25 cellular contexts compared by ENCODE assay signal in the genomic region with DNA sequence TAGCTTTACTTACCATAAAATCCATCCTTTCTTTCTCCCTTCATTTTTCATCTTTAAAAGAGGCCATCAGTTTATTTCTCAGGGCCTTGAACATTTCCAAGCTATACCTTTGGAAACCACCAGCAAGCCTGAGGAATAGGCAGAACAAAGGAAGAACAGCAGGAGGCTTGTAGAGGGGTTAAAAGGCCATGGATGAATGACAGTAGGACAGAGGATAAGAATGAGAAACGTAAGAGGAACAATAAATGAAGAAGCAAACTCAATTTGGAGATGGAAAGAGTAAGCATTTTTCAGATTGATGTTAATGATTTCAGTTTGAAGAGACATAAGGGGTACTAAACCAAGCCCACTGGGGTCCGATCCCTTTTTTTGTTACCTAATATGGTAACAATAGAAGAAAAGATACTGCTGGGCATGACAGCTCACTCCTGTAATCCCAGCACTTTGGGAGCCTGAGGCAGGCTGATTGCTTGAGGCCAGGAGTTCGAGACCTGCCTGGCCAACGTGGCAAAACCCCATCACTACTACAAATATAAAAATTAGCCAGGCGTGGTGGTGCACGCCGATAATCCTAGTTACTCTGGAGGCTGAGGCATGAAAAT.
"Had no signal": no experiment of that assay in that cellular context is flagged by ENCODE, and none has a peak within 500 bp of the region (broad histone marks: within the 10 kb centered on the region; RNA-seq: fewer than 3 reads in every experiment).

No MANE protein-coding gene starts in this region.

- ATAC-seq: gastroesophageal sphincter; left lung; naive thymus-derived CD8-positive, alpha-beta T cell; sciatic nerve; stimulated activated naive B cell treated with anti-CD40 and anti-IgM and Interleukin-4, amounts not matched to agents 10 μg/mL and 1 μg/mL and 100 μg/mL, for 72 hours; T-helper 17 cell had no signal

- H3K27ac ChIP-seq: breast epithelium, epithelial cell of prostate, gastroesophageal sphincter, left lung, uterus had no signal

- H3K27me3 ChIP-seq: uterus had no signal

- H3K4me1 ChIP-seq: breast epithelium, gastroesophageal sphincter, left lung, uterus had no signal

- H3K36me3 ChIP-seq: breast epithelium, gastroesophageal sphincter, left lung, uterus had no signal

- H3K4me1 Mint-ChIP-seq: activated naive CD8-positive, alpha-beta T cell treated with anti-CD3 and anti-CD28 coated beads for 36 hours; central memory CD8-positive, alpha-beta T cell; naive thymus-derived CD8-positive, alpha-beta T cell; stimulated activated naive B cell treated with anti-CD40 and anti-IgM and Interleukin-4, amounts not matched to agents 10 μg/mL and 1 μg/mL and 100 μg/mL, for 72 hours; T-helper 17 cell had no signal

- DNase-seq: activated CD4-positive, alpha-beta T cell treated with anti-CD3 and anti-CD28 coated beads for 4 hours; activated CD4-positive, alpha-beta T cell treated with anti-CD3 and anti-CD28 coated beads, Interleukin-2, amount 50 U/mL, for 48 hours; activated CD4-positive, CD25-positive, alpha-beta regulatory T cell; activated naive CD4-positive, alpha-beta T cell treated with Interleukin-2 at 50 U/mL for 16 hours; activated naive CD8-positive, alpha-beta T cell treated with anti-CD3 and anti-CD28 coated beads for 36 hours; activated T-cell treated with anti-CD3 and anti-CD28 coated beads, Interleukin-2, amount 50 U/mL, for 48 hours; head of caudate nucleus; hypothalamus; left lung; naive thymus-derived CD8-positive, alpha-beta T cell; nucleus accumbens; small intestine; stimulated activated CD4-positive, alpha-beta T cell treated with anti-CD3 and anti-CD28 coated beads, Interleukin-15, amount 100 ng/mL, for 24 hours; stimulated activated CD4-positive, alpha-beta T cell treated with anti-CD3 and anti-CD28 coated beads, Interleukin-2, amount 100 ng/mL, for 48 hours; stimulated activated CD8-positive, alpha-beta memory T cell treated with anti-CD3 and anti-CD28 coated beads, Interleukin-4, amount 100 ng/mL, for 48 hours; stimulated activated naive B cell treated with anti-CD40 and anti-IgM and Interleukin-4, amounts not matched to agents 10 μg/mL and 1 μg/mL and 100 μg/mL, for 72 hours; T-helper 17 cell; trophoblast cell; uterus had no signal

- H3K4me3 ChIP-seq: breast epithelium, gastroesophageal sphincter, left lung, lung, uterus had no signal

- H3K27ac Mint-ChIP-seq: activated naive CD8-positive, alpha-beta T cell treated with anti-CD3 and anti-CD28 coated beads for 36 hours; naive thymus-derived CD8-positive, alpha-beta T cell; stimulated activated naive B cell treated with anti-CD40 and anti-IgM and Interleukin-4, amounts not matched to agents 10 μg/mL and 1 μg/mL and 100 μg/mL, for 72 hours; T-helper 17 cell had no signal

- H3K9me3 Mint-ChIP-seq: activated naive CD8-positive, alpha-beta T cell treated with anti-CD3 and anti-CD28 coated beads for 36 hours; central memory CD8-positive, alpha-beta T cell; naive thymus-derived CD8-positive, alpha-beta T cell; stimulated activated naive B cell treated with anti-CD40 and anti-IgM and Interleukin-4, amounts not matched to agents 10 μg/mL and 1 μg/mL and 100 μg/mL, for 72 hours had no signal

- H3K4me3 Mint-ChIP-seq: activated naive CD8-positive, alpha-beta T cell treated with anti-CD3 and anti-CD28 coated beads for 36 hours; central memory CD8-positive, alpha-beta T cell; naive thymus-derived CD8-positive, alpha-beta T cell; stimulated activated naive B cell treated with anti-CD40 and anti-IgM and Interleukin-4, amounts not matched to agents 10 μg/mL and 1 μg/mL and 100 μg/mL, for 72 hours; T-helper 17 cell had no signal

- H3K36me3 Mint-ChIP-seq: activated naive CD8-positive, alpha-beta T cell treated with anti-CD3 and anti-CD28 coated beads for 36 hours; naive thymus-derived CD8-positive, alpha-beta T cell; stimulated activated naive B cell treated with anti-CD40 and anti-IgM and Interleukin-4, amounts not matched to agents 10 μg/mL and 1 μg/mL and 100 μg/mL, for 72 hours had no signal

- H3K9me3 ChIP-seq: breast epithelium, gastroesophageal sphincter, left lung, uterus had no signal
